23 cellular contexts compared by ENCODE assay signal in genomic region chr3:60135474-60135873, GRCh38.
A peak's percentile ranks its signal among the peaks of the same experiment; 100 is the strongest.
DNase-seq lines count a peak whose midpoint lies in the region; ATAC-seq and TF ChIP-seq lines count a peak whose summit lies in the region.
"Had no signal": no experiment of that assay in that cellular context is flagged by ENCODE, and none has a peak within 500 bp of the region (broad histone marks: within the 10 kb centered on the region; RNA-seq: fewer than 3 reads in every experiment).

No MANE protein-coding gene starts in this region.

- H3K27me3 ChIP-seq in lower lobe of right lung (ENCODE audit: low read depth) (no peaks in the 10 kb centered on the region), upper lobe of right lung (no peaks in the 10 kb centered on the region)
- H3K27me3 ChIP-seq: BLaER1 treated with 17β-estradiol and CSF1 and Interleukin-3, amounts not matched to agents 10 nM and 100 nM had no signal

- no peaks in the 10 kb centered on the region for H3K27me3 Mint-ChIP-seq in natural killer cell (ENCODE audit: low read depth in 2 of 2)
- H3K27me3 Mint-ChIP-seq in natural killer cell treated with Interleukin-12 subunit alpha and Interleukin-12 subunit beta and Interleukin-15 and Interleukin-18, amount 100 ng/mL, for 72 hours, result no peaks in the 10 kb centered on the region
- H3K27me3 Mint-ChIP-seq: B cell; CD4-positive, alpha-beta T cell had no signal

- H3K27ac ChIP-seq in lower lobe of right lung (no peak overlapping the region), upper lobe of right lung (no peak overlapping the region)
- H3K27ac ChIP-seq: 22Rv1; A549; BLaER1 treated with 17β-estradiol and CSF1 and Interleukin-3, amounts not matched to agents 10 nM and 100 nM; C4-2B had no signal

- H3K36me3 ChIP-seq in lower lobe of right lung (no peaks in the 10 kb centered on the region), upper lobe of right lung (no peaks in the 10 kb centered on the region)
- H3K36me3 ChIP-seq: BLaER1 treated with 17β-estradiol and CSF1 and Interleukin-3, amounts not matched to agents 10 nM and 100 nM had no signal

- H3K4me1 Mint-ChIP-seq in natural killer cell, result peaks cover 22 to 25% of the 10 kb centered on the region in 2 donors
- peaks cover 5 to 14% of the 10 kb centered on the region in 2 donors for H3K4me1 Mint-ChIP-seq in natural killer cell treated with Interleukin-12 subunit alpha and Interleukin-12 subunit beta and Interleukin-15 and Interleukin-18, amount 100 ng/mL, for 72 hours (ENCODE audit: low read depth in 2 of 2)

- no peak for TF ChIP-seq CTCF in natural killer cell (IDR thresholded peaks at IDR 0.05)
- TF ChIP-seq CTCF in lower lobe of right lung (IDR thresholded peaks at IDR 0.05), result no peak
- no peak for TF ChIP-seq CTCF in upper lobe of right lung (IDR thresholded peaks at IDR 0.05)

- H3K4me1 ChIP-seq in lower lobe of right lung (no peaks in the 10 kb centered on the region), upper lobe of right lung (no peaks in the 10 kb centered on the region)
- H3K4me1 ChIP-seq: A549, Caco-2 had no signal

- ATAC-seq in natural killer cell, result peak in 1 of 3 donors; percentile 82
- ATAC-seq in natural killer cell treated with Interleukin-12 subunit alpha and Interleukin-12 subunit beta and Interleukin-15 and Interleukin-18, amount 100 ng/mL, for 72 hours, result no peak
- peak; percentile 45 to 57 for ATAC-seq in lower lobe of right lung
- peak; percentile 55 for ATAC-seq in upper lobe of right lung
- no peak for ATAC-seq in GM21529 (IDR thresholded peaks at IDR 0.05; ENCODE audit: unreplicated experiment)
- ATAC-seq: A549; CD8-positive, alpha-beta T cell; GM12878 had no signal

- H3K27ac Mint-ChIP-seq in natural killer cell, result peak overlapping the region; percentile 2 to 21
- H3K27ac Mint-ChIP-seq in natural killer cell treated with Interleukin-12 subunit alpha and Interleukin-12 subunit beta and Interleukin-15 and Interleukin-18, amount 100 ng/mL, for 72 hours, result no peak overlapping the region
- H3K27ac Mint-ChIP-seq: B cell; CD4-positive, alpha-beta T cell; CD8-positive, alpha-beta T cell had no signal

- no peaks in the 10 kb centered on the region for H3K9me3 Mint-ChIP-seq in natural killer cell
- no peaks in the 10 kb centered on the region for H3K9me3 Mint-ChIP-seq in natural killer cell treated with Interleukin-12 subunit alpha and Interleukin-12 subunit beta and Interleukin-15 and Interleukin-18, amount 100 ng/mL, for 72 hours
- H3K9me3 Mint-ChIP-seq: CD4-positive, alpha-beta T cell; CD8-positive, alpha-beta T cell had no signal

- intact Hi-C loops in natural killer cell (cut with micrococcal nuclease), result no loop called here
- intact Hi-C loops in lower lobe of right lung (cut with DNase I), result no loop called here
- intact Hi-C loops in upper lobe of right lung (cut with DNase I), result no loop called here

- no peak overlapping the region for H3K4me3 Mint-ChIP-seq in natural killer cell
- H3K4me3 Mint-ChIP-seq in natural killer cell treated with Interleukin-12 subunit alpha and Interleukin-12 subunit beta and Interleukin-15 and Interleukin-18, amount 100 ng/mL, for 72 hours, result no peak overlapping the region
- H3K4me3 Mint-ChIP-seq: B cell; CD4-positive, alpha-beta T cell; CD8-positive, alpha-beta T cell had no signal

- no peak for DNase-seq in natural killer cell
- no peak for DNase-seq in natural killer cell treated with Interleukin-12 subunit alpha and Interleukin-12 subunit beta and Interleukin-15 and Interleukin-18, amount 100 ng/mL, for 72 hours (ENCODE audit: low spot score)
- no peak for DNase-seq in lower lobe of right lung
- no peak for DNase-seq in upper lobe of right lung
- no peak for DNase-seq in SKM-1 (lab: John Stamatoyannopoulos, UW; ENCODE audit: unreplicated experiment)
- DNase-seq: AML-193; Caco-2; Calu3; CD4-positive, alpha-beta T cell; CD8-positive, alpha-beta T cell; DMS153; DMS53; DMS79; DND-41; EL; GDM1 had no signal

- no peak overlapping the region for H3K4me3 ChIP-seq in lower lobe of right lung
- H3K4me3 ChIP-seq in upper lobe of right lung, result no peak overlapping the region
- H3K4me3 ChIP-seq: A549; BLaER1 treated with 17β-estradiol and CSF1 and Interleukin-3, amounts not matched to agents 10 nM and 100 nM; GM12878 had no signal

- H3K9me3 ChIP-seq in lower lobe of right lung, result no peaks in the 10 kb centered on the region
- H3K9me3 ChIP-seq in upper lobe of right lung, result no peaks in the 10 kb centered on the region
- H3K9me3 ChIP-seq: A549; BLaER1 treated with 17β-estradiol and CSF1 and Interleukin-3, amounts not matched to agents 10 nM and 100 nM; Caco-2 had no signal

- H3K36me3 Mint-ChIP-seq in natural killer cell, result no peaks in the 10 kb centered on the region
- H3K36me3 Mint-ChIP-seq in natural killer cell treated with Interleukin-12 subunit alpha and Interleukin-12 subunit beta and Interleukin-15 and Interleukin-18, amount 100 ng/mL, for 72 hours, result no peaks in the 10 kb centered on the region
- H3K36me3 Mint-ChIP-seq: CD8-positive, alpha-beta T cell had no signal

Comparison
In these comparisons a context has a peak if more than half of its experiments do, and no peak if none do; other contexts are left out.
1. H3K27ac Mint-ChIP-seq: peak in natural killer cell (2 of 2); none in natural killer cell treated with Interleukin-12 subunit alpha and Interleukin-12 subunit beta and Interleukin-15 and Interleukin-18, amount 100 ng/mL, for 72 hours (0 of 2).
2. ATAC-seq: peak in lower lobe of right lung (2 of 2) and upper lobe of right lung (single experiment); none in natural killer cell treated with Interleukin-12 subunit alpha and Interleukin-12 subunit beta and Interleukin-15 and Interleukin-18, amount 100 ng/mL, for 72 hours (0 of 2) and GM21529 (single experiment).